21 cellular contexts compared by ENCODE assay signal in the genomic region with DNA sequence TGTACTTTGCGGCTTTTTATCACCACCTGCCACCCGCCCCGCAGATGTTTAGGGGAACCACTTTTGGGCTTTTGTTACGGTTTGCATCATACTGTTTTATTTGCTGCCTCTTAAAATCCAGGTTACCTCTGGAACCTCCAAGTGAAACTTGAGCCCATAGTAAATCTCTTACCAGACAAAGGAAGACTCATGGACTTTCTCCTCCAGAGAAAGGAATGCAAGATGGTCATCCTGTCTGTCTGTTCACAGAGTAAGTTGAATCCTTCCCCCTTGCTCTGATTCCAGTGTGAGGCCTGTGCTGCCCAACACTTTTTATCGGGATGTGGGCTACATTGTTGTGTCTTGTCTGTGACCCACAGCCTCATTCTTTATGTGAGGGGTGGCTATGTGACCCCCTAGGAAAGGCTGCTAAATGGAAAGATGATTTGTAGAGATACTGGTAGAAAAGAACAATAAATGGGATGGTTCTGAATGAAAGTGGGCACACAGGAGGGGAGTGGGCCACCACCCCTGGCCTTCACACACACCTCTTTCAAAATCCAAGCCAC. TPM values are rescaled to one million over a fixed set of nuclear protein-coding genes. Genes with fewer than 3 reads are reported as not detected.
A peak's percentile ranks its signal among the peaks of the same experiment; 100 is the strongest.
DNase-seq lines count a peak whose midpoint lies in the region; ATAC-seq and TF ChIP-seq lines count a peak whose summit lies in the region.
"Had no signal": no experiment of that assay in that cellular context is flagged by ENCODE, and none has a peak within 500 bp of the region (broad histone marks: within the 10 kb centered on the region; RNA-seq: fewer than 3 reads in every experiment).

No MANE protein-coding gene starts in this region.

- peak overlapping the region; percentile 43 for H3K27ac ChIP-seq in neural progenitor cell
- H3K27ac ChIP-seq: C4-2B, psoas muscle, tibial artery had no signal

- H3F3A ChIP-seq in neural progenitor cell (ENCODE audit: low read depth): no peaks in the 10 kb centered on the region

- no peaks in the 10 kb centered on the region for H3K27me3 Mint-ChIP-seq in stimulated activated naive CD8-positive, alpha-beta T cell treated with anti-CD3 and anti-CD28 coated beads, Interleukin-15, Interleukin-2, amounts not matched to agents 100 ng/mL and 50 ng/mL, for 24 hours
- H3K27me3 Mint-ChIP-seq in stimulated activated naive CD8-positive, alpha-beta T cell treated with anti-CD3 and anti-CD28 coated beads, Interleukin-15, amount 100 ng/mL, for 72 hours: no peaks in the 10 kb centered on the region
- H3K27me3 Mint-ChIP-seq in activated T-helper 17 cell treated with anti-CD3 and anti-CD28 coated beads, Interleukin-2, amount 50 U/mL, for 72 hours: no peaks in the 10 kb centered on the region
- H3K27me3 Mint-ChIP-seq in neural progenitor cell (ENCODE audit: insufficient read depth, low read depth): no peaks in the 10 kb centered on the region

- peaks cover 6% of the 10 kb centered on the region for H3K4me1 ChIP-seq in neural progenitor cell
- H3K4me1 ChIP-seq: psoas muscle, tibial artery had no signal

- H3K4me3 Mint-ChIP-seq in stimulated activated naive CD8-positive, alpha-beta T cell treated with anti-CD3 and anti-CD28 coated beads, Interleukin-15, Interleukin-2, amounts not matched to agents 100 ng/mL and 50 ng/mL, for 24 hours: no peak overlapping the region
- H3K4me3 Mint-ChIP-seq in stimulated activated naive CD8-positive, alpha-beta T cell treated with anti-CD3 and anti-CD28 coated beads, Interleukin-15, amount 100 ng/mL, for 72 hours: no peak overlapping the region
- no peak overlapping the region for H3K4me3 Mint-ChIP-seq in activated T-helper 17 cell treated with anti-CD3 and anti-CD28 coated beads, Interleukin-2, amount 50 U/mL, for 72 hours
- no peak overlapping the region for H3K4me3 Mint-ChIP-seq in neural progenitor cell
- H3K4me3 Mint-ChIP-seq: dendritic cell treated with granulocyte-macrophage colony-stimulating factor and Interleukin-4, amounts not matched to agents 40 ng/mL and 50 ng/mL, for 4 days had no signal

- peak overlapping the region; percentile 55 for H3K27ac Mint-ChIP-seq in stimulated activated naive CD8-positive, alpha-beta T cell treated with anti-CD3 and anti-CD28 coated beads, Interleukin-15, Interleukin-2, amounts not matched to agents 100 ng/mL and 50 ng/mL, for 24 hours
- no peak overlapping the region for H3K27ac Mint-ChIP-seq in stimulated activated naive CD8-positive, alpha-beta T cell treated with anti-CD3 and anti-CD28 coated beads, Interleukin-15, amount 100 ng/mL, for 72 hours
- peak overlapping the region; percentile 56 for H3K27ac Mint-ChIP-seq in activated T-helper 17 cell treated with anti-CD3 and anti-CD28 coated beads, Interleukin-2, amount 50 U/mL, for 72 hours
- peak overlapping the region; percentile 15 for H3K27ac Mint-ChIP-seq in neural progenitor cell
- H3K27ac Mint-ChIP-seq: dendritic cell treated with granulocyte-macrophage colony-stimulating factor and Interleukin-4, amounts not matched to agents 40 ng/mL and 50 ng/mL, for 4 days had no signal

- H3K9ac ChIP-seq in neural progenitor cell: no peak overlapping the region

- H3K79me2 ChIP-seq in neural progenitor cell (ENCODE audit: low read depth): no peaks in the 10 kb centered on the region

- no peak for ATAC-seq in stimulated activated naive CD8-positive, alpha-beta T cell treated with anti-CD3 and anti-CD28 coated beads, Interleukin-15, amount 100 ng/mL, for 72 hours
- ATAC-seq in activated T-helper 17 cell treated with anti-CD3 and anti-CD28 coated beads, Interleukin-2, amount 50 U/mL, for 72 hours (replicated peaks): no peak
- ATAC-seq in GM21528 (IDR thresholded peaks at IDR 0.05; ENCODE audit: low FRiP score, unreplicated experiment) (no peak), HG03039 (IDR thresholded peaks at IDR 0.05; ENCODE audit: unreplicated experiment) (no peak)
- ATAC-seq: HCT116, Panc1, psoas muscle had no signal

- no peak overlapping the region for H2AFZ ChIP-seq in neural progenitor cell (replicated peaks)

- H3K36me3 ChIP-seq in neural progenitor cell: no peaks in the 10 kb centered on the region

- H3K4me1 Mint-ChIP-seq in stimulated activated naive CD8-positive, alpha-beta T cell treated with anti-CD3 and anti-CD28 coated beads, Interleukin-15, Interleukin-2, amounts not matched to agents 100 ng/mL and 50 ng/mL, for 24 hours (ENCODE audit: low read depth): peaks cover 21% of the 10 kb centered on the region
- peaks cover 19% of the 10 kb centered on the region for H3K4me1 Mint-ChIP-seq in stimulated activated naive CD8-positive, alpha-beta T cell treated with anti-CD3 and anti-CD28 coated beads, Interleukin-15, amount 100 ng/mL, for 72 hours
- peaks cover 13% of the 10 kb centered on the region for H3K4me1 Mint-ChIP-seq in activated T-helper 17 cell treated with anti-CD3 and anti-CD28 coated beads, Interleukin-2, amount 50 U/mL, for 72 hours
- H3K4me1 Mint-ChIP-seq in neural progenitor cell: no peaks in the 10 kb centered on the region

- H3K4me3 ChIP-seq in neural progenitor cell: no peak overlapping the region
- H3K4me3 ChIP-seq: psoas muscle, tibial artery had no signal

- no peaks in the 10 kb centered on the region for H3K9me3 ChIP-seq in neural progenitor cell (ENCODE audit: low read depth)
- H3K9me3 ChIP-seq: psoas muscle, tibial artery had no signal

- no peak for DNase-seq in stimulated activated naive CD8-positive, alpha-beta T cell treated with anti-CD3 and anti-CD28 coated beads, Interleukin-15, amount 100 ng/mL, for 72 hours
- DNase-seq in neural progenitor cell (ENCODE audit: low spot score) (no peak), NCI-H128 (lab: John Stamatoyannopoulos, UW; ENCODE audit: unreplicated experiment) (no peak)
- DNase-seq: activated CD4-positive, alpha-beta T cell treated with anti-CD3 and anti-CD28 coated beads, Interleukin-2, amount 50 U/mL, for 4 hours; activated CD8-positive, alpha-beta memory T cell treated with anti-CD3 and anti-CD28 coated beads, Interleukin-2, amount 50 U/mL, for 48 hours; central memory CD4-positive, alpha-beta T cell; DND-41; NCI-H1436; NCI-H510A; psoas muscle; SHP77; SW 1271; tibial artery had no signal

- no peaks in the 10 kb centered on the region for H4K20me1 ChIP-seq in neural progenitor cell (ENCODE audit: low read depth)

- no peak overlapping the region for H3K4me2 ChIP-seq in neural progenitor cell

- TF ChIP-seq CTCF in neural progenitor cell (IDR thresholded peaks at IDR 0.05): no peak

- peaks cover 81% of the 10 kb centered on the region for H3K36me3 Mint-ChIP-seq in stimulated activated naive CD8-positive, alpha-beta T cell treated with anti-CD3 and anti-CD28 coated beads, Interleukin-15, Interleukin-2, amounts not matched to agents 100 ng/mL and 50 ng/mL, for 24 hours (ENCODE audit: low read depth)
- H3K36me3 Mint-ChIP-seq in activated T-helper 17 cell treated with anti-CD3 and anti-CD28 coated beads, Interleukin-2, amount 50 U/mL, for 72 hours (ENCODE audit: low read depth): peaks cover 96% of the 10 kb centered on the region
- peaks cover 32% of the 10 kb centered on the region for H3K36me3 Mint-ChIP-seq in neural progenitor cell

- no peaks in the 10 kb centered on the region for H3K27me3 ChIP-seq in neural progenitor cell
- H3K27me3 ChIP-seq: tibial artery had no signal

- H3K9me3 Mint-ChIP-seq in stimulated activated naive CD8-positive, alpha-beta T cell treated with anti-CD3 and anti-CD28 coated beads, Interleukin-15, Interleukin-2, amounts not matched to agents 100 ng/mL and 50 ng/mL, for 24 hours: no peaks in the 10 kb centered on the region
- H3K9me3 Mint-ChIP-seq in stimulated activated naive CD8-positive, alpha-beta T cell treated with anti-CD3 and anti-CD28 coated beads, Interleukin-15, amount 100 ng/mL, for 72 hours: no peaks in the 10 kb centered on the region
- H3K9me3 Mint-ChIP-seq in activated T-helper 17 cell treated with anti-CD3 and anti-CD28 coated beads, Interleukin-2, amount 50 U/mL, for 72 hours: no peaks in the 10 kb centered on the region
- H3K9me3 Mint-ChIP-seq in neural progenitor cell: no peaks in the 10 kb centered on the region
- H3K9me3 Mint-ChIP-seq: dendritic cell treated with granulocyte-macrophage colony-stimulating factor and Interleukin-4, amounts not matched to agents 40 ng/mL and 50 ng/mL, for 4 days had no signal

RNA-seq across cellular contexts. Expression of gene RMC1, which starts 23.3 kb away (rescaled TPM):
- 10 to 100 TPM; 24.6 to 55.0 TPM for total RNA-seq in activated T-helper 17 cell treated with anti-CD3 and anti-CD28 coated beads, Interleukin-2, amount 50 U/mL, for 72 hours
- total RNA-seq in neural progenitor cell (ENCODE audit: low replicate concordance): 20.8 and 31.6 TPM in 2 replicates

RNA-seq across cellular contexts. Expression of gene NPC1, which starts 59.7 kb away (rescaled TPM):
- 10 to 100 TPM; 39.6 to 49.3 TPM for total RNA-seq in activated T-helper 17 cell treated with anti-CD3 and anti-CD28 coated beads, Interleukin-2, amount 50 U/mL, for 72 hours
- total RNA-seq in neural progenitor cell (ENCODE audit: low replicate concordance): 20.9 and 31.4 TPM in 2 replicates

Comparison
In these comparisons a context has a peak if more than half of its experiments do, and no peak if none do; other contexts are left out.
1. H3K27ac Mint-ChIP-seq: peak in stimulated activated naive CD8-positive, alpha-beta T cell treated with anti-CD3 and anti-CD28 coated beads, Interleukin-15, Interleukin-2, amounts not matched to agents 100 ng/mL and 50 ng/mL, for 24 hours (single experiment), activated T-helper 17 cell treated with anti-CD3 and anti-CD28 coated beads, Interleukin-2, amount 50 U/mL, for 72 hours (single experiment) and neural progenitor cell (single experiment); none in stimulated activated naive CD8-positive, alpha-beta T cell treated with anti-CD3 and anti-CD28 coated beads, Interleukin-15, amount 100 ng/mL, for 72 hours (0 of 2).